Comparison of ENCODE assay signal across 9 cellular contexts in genomic region chr4:110087116-110087708, GRCh38.
DNase-seq lines count a peak whose midpoint lies in the region; ATAC-seq, FAIRE-seq and TF ChIP-seq lines count a peak whose summit lies in the region.
"Had no signal": no experiment of that assay in that cellular context is flagged by ENCODE, and none has a peak within 500 bp of the region (broad histone marks: within the 10 kb centered on the region; RNA-seq: fewer than 3 reads in every experiment).

No MANE protein-coding gene starts in this region.

- H3K4me3 ChIP-seq in fibroblast of mammary gland (ENCODE audit: control insufficient read depth, low read depth, low read length), result no peak overlapping the region
- H3K4me3 ChIP-seq in HepG2 (replicated peaks in 1 of 3; ENCODE audit: insufficient read depth in 1 of 3, low read depth in 2 of 3, low read length in 3 of 3), result no peak overlapping the region
- no peak overlapping the region for H3K4me3 ChIP-seq in mesendoderm (ENCODE audit: low read length)

- H2BK5ac ChIP-seq in mesendoderm (ENCODE audit: low read length), result no peak overlapping the region

- H3K4ac ChIP-seq in mesendoderm (ENCODE audit: low read depth, low read length), result no peak overlapping the region

- in situ Hi-C loops in HepG2 (cut with HindIII; ENCODE audit: extremely low pct_ligation_motif_present, low pct_unique_long_range_greater_than_20kb), result no loop called here

- intact Hi-C loops in HepG2 (cut with micrococcal nuclease; ENCODE audit: unreplicated experiment), result no loop called here

- H3K56ac ChIP-seq in mesendoderm (ENCODE audit: low read length), result no peak overlapping the region

- ATAC-seq in HepG2 (no peak), HG03097 (IDR thresholded peaks at IDR 0.05; ENCODE audit: low FRiP score, unreplicated experiment) (no peak)

- H4K5ac ChIP-seq in mesendoderm (ENCODE audit: low read length), result no peak overlapping the region

- TF ChIP-seq POLR2A in HepG2 (IDR thresholded peaks at IDR 0.05; ENCODE audit: insufficient read depth in 1 of 2, low read depth in 2 of 2, low read length in 2 of 2), result no peak

- H2AFZ ChIP-seq in HepG2 (ENCODE audit: low read length), result no peak overlapping the region

- no peak overlapping the region for H2AK5ac ChIP-seq in mesendoderm (ENCODE audit: low read length)

- H3K4me1 ChIP-seq in HepG2 (ENCODE audit: insufficient read depth, low read length) (peaks cover 23% of the 10 kb centered on the region), mesendoderm (ENCODE audit: control insufficient read depth, low read depth, low read length) (peaks cover 4% of the 10 kb centered on the region)

- no peak overlapping the region for H4K8ac ChIP-seq in mesendoderm (ENCODE audit: low read depth, low read length)

- H3K9ac ChIP-seq in HepG2 (ENCODE audit: insufficient read depth, low read depth, low read length), result no peak overlapping the region
- H3K9ac ChIP-seq in mesendoderm (ENCODE audit: low read length), result no peak overlapping the region

- no peak overlapping the region for H3K27ac ChIP-seq in HepG2 (ENCODE audit: extremely low read length, insufficient read depth, low read length)
- no peak overlapping the region for H3K27ac ChIP-seq in mesendoderm (ENCODE audit: low read depth, low read length)

- H3K27me3 ChIP-seq in HepG2 (ENCODE audit: control insufficient read depth in 1 of 2, insufficient read depth in 2 of 2, low read length in 2 of 2) (no peaks in the 10 kb centered on the region), mesendoderm (ENCODE audit: insufficient read depth, low read length, poor library complexity) (no peaks in the 10 kb centered on the region)

- no peak overlapping the region for H3K18ac ChIP-seq in mesendoderm (ENCODE audit: low read length)

- DNase-seq in stimulated activated CD4-positive, alpha-beta T cell treated with anti-CD3 and anti-CD28 coated beads, Interleukin-4, amount 100 ng/mL, for 24 hours, result peak; percentile 26
- DNase-seq in stimulated activated CD4-positive, alpha-beta T cell treated with anti-CD3 and anti-CD28 coated beads, Interleukin-4, amount 100 ng/mL, for 1 hour, result no peak
- peak; percentile 73 for DNase-seq in NCI-H748 (lab: John Stamatoyannopoulos, UW; ENCODE audit: unreplicated experiment)
- peak; percentile 91 for DNase-seq in fibroblast of mammary gland (ENCODE audit: low read depth)
- peak; percentile 57 for DNase-seq in urothelium cell line (ENCODE audit: low spot score)
- no peak for DNase-seq in HepG2 (ENCODE audit: low spot score)
- no peak for DNase-seq in mesendoderm

- no peaks in the 10 kb centered on the region for H3K9me3 ChIP-seq in HepG2 (ENCODE audit: low read length)

- H3K79me2 ChIP-seq in HepG2 (ENCODE audit: insufficient read depth, low read length), result no peaks in the 10 kb centered on the region
- peaks cover 1% of the 10 kb centered on the region for H3K79me2 ChIP-seq in mesendoderm (ENCODE audit: control insufficient read depth, insufficient read depth, low read length)

- no peak for FAIRE-seq in urothelium cell line (lab: Jason Lieb, UNC)
- no peak for FAIRE-seq in HepG2 (lab: Jason Lieb, UNC)
- FAIRE-seq: islet of Langerhans had no signal

- POLR2A ChIA-PET in HepG2 (lab: Yijun Ruan, JAX), result no interaction called here

- TF ChIP-seq EP300 in HepG2 (IDR thresholded peaks at IDR 0.05; ENCODE audit: low read depth in 2 of 2, low read length in 2 of 2) (no peak), HepG2 (CRISPR knock-in tag; IDR thresholded peaks at IDR 0.05; ENCODE audit: borderline replicate concordance) (no peak)

- no peak for TF ChIP-seq RAD21 in HepG2 (CRISPR knock-in tag; IDR thresholded peaks at IDR 0.05)

- no peaks in the 10 kb centered on the region for H3K79me1 ChIP-seq in mesendoderm (ENCODE audit: low read length)

- whole genome bisulfite sequencing in HepG2 (ENCODE audit: low lambda C conversion rate), result over 99% methylated on average over 4 of the region's 4 CpGs
- WGBS in mesendoderm (ENCODE audit: extremely low coverage, insufficient coverage, low lambda C conversion rate), result no CpG with 5 or more reads among the region's 4 CpGs

- H2BK15ac ChIP-seq in mesendoderm (replicated peaks; ENCODE audit: low read depth), result no peak overlapping the region

- H2BK120ac ChIP-seq in mesendoderm (ENCODE audit: low read depth, low read length), result no peak overlapping the region

- CTCF ChIA-PET in HepG2 (lab: Yijun Ruan, JAX; ENCODE audit: low intra/inter-chr PET ratio, low total read pairs), result no interaction called here

- no TSS peak for BruUV-seq in HepG2 (replicated peaks; lab: Mats Ljungman, UMichigan)

- H3K4me2 ChIP-seq in HepG2 (ENCODE audit: low read depth, low read length) (no peak overlapping the region), mesendoderm (ENCODE audit: low read length) (no peak overlapping the region)

- TF ChIP-seq CTCF in fibroblast of mammary gland (conservative IDR thresholded peaks at IDR 0.05; ENCODE audit: control insufficient read depth, insufficient read depth, low read depth, low read length), result no peak
- TF ChIP-seq CTCF in HepG2 (CRISPR knock-in tag; IDR thresholded peaks at IDR 0.05), result no peak

- no peak overlapping the region for H3K23ac ChIP-seq in mesendoderm (ENCODE audit: low read length)

- H3K36me3 ChIP-seq in HepG2 (replicated peaks in 1 of 2; ENCODE audit: control insufficient read depth in 1 of 2, insufficient read depth in 2 of 2, low read length in 2 of 2) (no peaks in the 10 kb centered on the region), mesendoderm (ENCODE audit: control insufficient read depth, insufficient read depth, low read length) (no peaks in the 10 kb centered on the region)

- no peaks in the 10 kb centered on the region for H4K20me1 ChIP-seq in HepG2 (ENCODE audit: insufficient read depth, low read length)

TF ChIP-seq in HepG2, 621 proteins besides CTCF, POLR2A, EP300 and RAD21:
- TF ChIP-seq ZSCAN20 (CRISPR knock-in tag; IDR thresholded peaks at IDR 0.05; ENCODE audit: borderline replicate concordance) (no peak), ZNF777 (CRISPR knock-in tag; IDR thresholded peaks at IDR 0.05) (no peak), TIGD3 (CRISPR knock-in tag; IDR thresholded peaks at IDR 0.05; ENCODE audit: borderline replicate concordance) (no peak), FIP1L1 (IDR thresholded peaks at IDR 0.05; ENCODE audit: borderline replicate concordance, insufficient read depth, low read depth, low read length) (no peak), PAXIP1 (CRISPR knock-in tag; conservative IDR thresholded peaks at IDR 0.05) (no peak)

Comparison
In these comparisons a context has a peak if more than half of its experiments do, and no peak if none do; other contexts are left out.
1. DNase-seq: peak in stimulated activated CD4-positive, alpha-beta T cell treated with anti-CD3 and anti-CD28 coated beads, Interleukin-4, amount 100 ng/mL, for 24 hours (single experiment), NCI-H748 (single experiment), fibroblast of mammary gland (single experiment) and urothelium cell line (single experiment); none in stimulated activated CD4-positive, alpha-beta T cell treated with anti-CD3 and anti-CD28 coated beads, Interleukin-4, amount 100 ng/mL, for 1 hour (single experiment), HepG2 (single experiment) and mesendoderm (single experiment).